In genomic region chr5:88761269-88761880, GRCh38 we compare ENCODE assay signal across 10 cellular contexts.
DNase-seq lines count a peak whose midpoint lies in the region; ATAC-seq and TF ChIP-seq lines count a peak whose summit lies in the region.
"Had no signal": no experiment of that assay in that cellular context is flagged by ENCODE, and none has a peak within 500 bp of the region (broad histone marks: within the 10 kb centered on the region; RNA-seq: fewer than 3 reads in every experiment).

No MANE protein-coding gene starts in this region.

- H3K27me3 Mint-ChIP-seq in stimulated activated memory B cell treated with anti-CD40 and anti-IgM and Interleukin-4, amounts not matched to agents 10 μg/mL and 1 μg/mL and 100 μg/mL, for 72 hours = no peaks in the 10 kb centered on the region
- H3K27me3 Mint-ChIP-seq in activated naive CD4-positive, alpha-beta T cell treated with anti-CD3 and anti-CD28 coated beads, Interleukin-2, amount 10 ng/mL, durations not matched to agents 7 days and 5 days = no peaks in the 10 kb centered on the region

- no peak overlapping the region for H3K4me3 ChIP-seq in epithelial cell of esophagus (ENCODE audit: low read length)

- CTCF ChIA-PET in activated naive CD4-positive, alpha-beta T cell treated with anti-CD3 and anti-CD28 coated beads, Interleukin-2, amount 10 ng/mL, durations not matched to agents 7 days and 5 days (lab: Charles Lee) = no interaction called here

- H3K9me3 Mint-ChIP-seq in stimulated activated memory B cell treated with anti-CD40 and anti-IgM and Interleukin-4, amounts not matched to agents 10 μg/mL and 1 μg/mL and 100 μg/mL, for 72 hours = no peaks in the 10 kb centered on the region
- no peaks in the 10 kb centered on the region for H3K9me3 Mint-ChIP-seq in activated naive CD4-positive, alpha-beta T cell treated with anti-CD3 and anti-CD28 coated beads, Interleukin-2, amount 10 ng/mL, durations not matched to agents 7 days and 5 days
- H3K9me3 Mint-ChIP-seq: effector memory CD8-positive, alpha-beta T cell had no signal

- TF ChIP-seq CTCF in epithelial cell of esophagus (IDR thresholded peaks at IDR 0.05; ENCODE audit: insufficient read depth, low read depth, low read length, missing control alignments) = no peak

- H3K4me1 Mint-ChIP-seq in stimulated activated memory B cell treated with anti-CD40 and anti-IgM and Interleukin-4, amounts not matched to agents 10 μg/mL and 1 μg/mL and 100 μg/mL, for 72 hours = peaks cover 37% of the 10 kb centered on the region
- H3K4me1 Mint-ChIP-seq in activated naive CD4-positive, alpha-beta T cell treated with anti-CD3 and anti-CD28 coated beads, Interleukin-2, amount 10 ng/mL, durations not matched to agents 7 days and 5 days = no peaks in the 10 kb centered on the region

- peak; percentile 54 for ATAC-seq in GM19035 (IDR thresholded peaks at IDR 0.05; ENCODE audit: unreplicated experiment)
- ATAC-seq in HG03558 (IDR thresholded peaks at IDR 0.05; ENCODE audit: extremely low read depth, unreplicated experiment) = peak; percentile 40
- no peak for ATAC-seq in stimulated activated memory B cell treated with anti-CD40 and anti-IgM and Interleukin-4, amounts not matched to agents 10 μg/mL and 1 μg/mL and 100 μg/mL, for 72 hours
- ATAC-seq: effector memory CD8-positive, alpha-beta T cell had no signal

- H3K36me3 Mint-ChIP-seq in stimulated activated memory B cell treated with anti-CD40 and anti-IgM and Interleukin-4, amounts not matched to agents 10 μg/mL and 1 μg/mL and 100 μg/mL, for 72 hours = peaks cover 51% of the 10 kb centered on the region
- no peaks in the 10 kb centered on the region for H3K36me3 Mint-ChIP-seq in activated naive CD4-positive, alpha-beta T cell treated with anti-CD3 and anti-CD28 coated beads, Interleukin-2, amount 10 ng/mL, durations not matched to agents 7 days and 5 days

- DNase-seq in epithelial cell of esophagus (ENCODE audit: low read depth) (peak; percentile 33), Kasumi-1 (lab: John Stamatoyannopoulos, UW) (no peak), SIG-M5 treated with dmso at 0.1 percent for 504 hours (lab: John Stamatoyannopoulos, UW; ENCODE audit: unreplicated experiment) (no peak)
- DNase-seq in activated naive CD4-positive, alpha-beta T cell treated with anti-CD3 and anti-CD28 coated beads, Interleukin-2, amount 10 ng/mL, durations not matched to agents 7 days and 5 days = no peak
- DNase-seq: effector memory CD8-positive, alpha-beta T cell; NCI-H510A treated with DMSO at 0.1 percent for 48 hours; T-helper 2 cell had no signal

- no peak overlapping the region for H3K4me3 Mint-ChIP-seq in stimulated activated memory B cell treated with anti-CD40 and anti-IgM and Interleukin-4, amounts not matched to agents 10 μg/mL and 1 μg/mL and 100 μg/mL, for 72 hours
- H3K4me3 Mint-ChIP-seq in activated naive CD4-positive, alpha-beta T cell treated with anti-CD3 and anti-CD28 coated beads, Interleukin-2, amount 10 ng/mL, durations not matched to agents 7 days and 5 days = no peak overlapping the region
- H3K4me3 Mint-ChIP-seq: effector memory CD8-positive, alpha-beta T cell had no signal

- H3K27ac Mint-ChIP-seq in stimulated activated memory B cell treated with anti-CD40 and anti-IgM and Interleukin-4, amounts not matched to agents 10 μg/mL and 1 μg/mL and 100 μg/mL, for 72 hours = peak overlapping the region; percentile 74
- H3K27ac Mint-ChIP-seq in activated naive CD4-positive, alpha-beta T cell treated with anti-CD3 and anti-CD28 coated beads, Interleukin-2, amount 10 ng/mL, durations not matched to agents 7 days and 5 days = no peak overlapping the region
- H3K27ac Mint-ChIP-seq: effector memory CD8-positive, alpha-beta T cell had no signal
